Comparison of ENCODE assay signal across 9 cellular contexts in the genomic region with DNA sequence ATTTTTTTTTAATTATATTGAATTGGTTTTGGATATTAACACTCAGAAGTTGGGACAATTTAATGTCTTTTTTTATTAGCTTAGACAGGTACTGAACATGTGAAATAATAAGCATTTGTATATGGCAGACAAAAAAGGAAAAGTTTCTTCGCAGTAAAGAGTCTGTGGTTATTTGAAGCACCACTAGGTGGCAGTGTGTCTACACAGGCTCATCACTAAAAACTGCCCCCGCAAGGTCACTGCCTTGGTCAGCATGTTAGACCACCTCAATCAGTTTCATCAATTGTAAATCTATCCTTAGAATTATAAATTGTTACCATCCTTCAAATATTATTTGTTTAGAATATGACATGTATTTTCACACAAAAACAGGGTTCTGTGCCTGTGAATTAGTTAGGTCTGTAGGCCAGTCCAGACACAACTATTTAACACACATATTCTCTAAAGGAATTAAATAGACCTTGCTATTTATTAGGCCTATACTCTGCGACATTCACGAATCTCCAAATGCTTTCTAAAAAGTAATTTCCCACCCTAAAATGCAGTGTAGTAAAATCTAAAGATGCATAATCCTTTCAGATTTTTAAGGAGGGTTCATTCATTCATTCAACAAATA. TPM values are rescaled to one million over a fixed set of nuclear protein-coding genes. Genes with fewer than 3 reads are reported as not detected.
DNase-seq lines count a peak whose midpoint lies in the region; ATAC-seq and TF ChIP-seq lines count a peak whose summit lies in the region.
"Had no signal": no experiment of that assay in that cellular context is flagged by ENCODE, and none has a peak within 500 bp of the region (broad histone marks: within the 10 kb centered on the region; RNA-seq: fewer than 3 reads in every experiment).

No MANE protein-coding gene starts in this region.

- no peaks in the 10 kb centered on the region for H3K9me3 Mint-ChIP-seq in nephron progenitor cell
- H3K9me3 Mint-ChIP-seq in T-cell = peaks cover 0 to 3% (median 0%) of the 10 kb centered on the region in 3 donors

- peak; percentile 1 for DNase-seq in stimulated activated CD4-positive, alpha-beta T cell treated with anti-CD3 and anti-CD28 coated beads, Interleukin-12 subunit alpha, Interleukin-12 subunit beta, amount 100 ng/mL, for 4 hours
- DNase-seq in stimulated activated CD4-positive, alpha-beta T cell treated with anti-CD3 and anti-CD28 coated beads, Interleukin-4, amount 100 ng/mL, for 24 hours = no peak
- peak; percentile 8 for DNase-seq in M059J (ENCODE audit: low read depth)
- DNase-seq in choroid plexus epithelial cell (ENCODE audit: low read depth) = peak; percentile 53
- peak; percentile 51 for DNase-seq in nephron progenitor cell
- DNase-seq in T-cell = no peak

- ATAC-seq in GM21825 (IDR thresholded peaks at IDR 0.05; ENCODE audit: unreplicated experiment) = peak; percentile 72
- ATAC-seq in GM18873 (IDR thresholded peaks at IDR 0.05; ENCODE audit: low FRiP score, unreplicated experiment) = no peak
- ATAC-seq in T-cell (replicated peaks in 1 of 4) = no peak

- H3K4me3 Mint-ChIP-seq in nephron progenitor cell (no peak overlapping the region), T-cell (no peak overlapping the region)

- H3K4me3 ChIP-seq in choroid plexus epithelial cell (ENCODE audit: low read depth, low read length) = no peak overlapping the region

- H3K36me3 Mint-ChIP-seq in nephron progenitor cell (ENCODE audit: low read depth) (no peaks in the 10 kb centered on the region), T-cell (no peaks in the 10 kb centered on the region)

- TF ChIP-seq CTCF in choroid plexus epithelial cell (conservative IDR thresholded peaks at IDR 0.05; ENCODE audit: low read depth, low read length) = peak; percentile 84
- peak; percentile 95 for TF ChIP-seq CTCF in nephron progenitor cell (IDR thresholded peaks at IDR 0.05)

- H3K27ac Mint-ChIP-seq in nephron progenitor cell = no peak overlapping the region
- no peak overlapping the region for H3K27ac Mint-ChIP-seq in T-cell

- H3K27me3 Mint-ChIP-seq in nephron progenitor cell (ENCODE audit: low read depth, poor library complexity) (peaks cover 4% of the 10 kb centered on the region), T-cell (peaks cover 0 to 11% of the 10 kb centered on the region in 2 donors)

- POLR2A ChIA-PET in T-cell (lab: Charles Lee) = no interaction called here

- H3K4me1 Mint-ChIP-seq in nephron progenitor cell = no peaks in the 10 kb centered on the region
- no peaks in the 10 kb centered on the region for H3K4me1 Mint-ChIP-seq in T-cell

- CTCF ChIA-PET in T-cell (lab: Charles Lee) = interaction anchor here in 1 of 2 donors (0.5 to 1.0 kb wide), 2 partner anchors 11 kb away, joined by 4 read pairs; no protein-coding TSS in a partner anchor

RNA-seq across cellular contexts. Expression of gene PNLIPRP3, which starts 17.0 kb away (rescaled TPM):
- not detected in 2 replicates for total RNA-seq in M059J (2014; rRNA removed; shearing (Covaris generic))
- total RNA-seq in T-cell = not detected
- total RNA-seq: glomerular endothelial cell had no signal

Comparison
In these comparisons a context has a peak if more than half of its experiments do, and no peak if none do; other contexts are left out.
1. DNase-seq: peak in stimulated activated CD4-positive, alpha-beta T cell treated with anti-CD3 and anti-CD28 coated beads, Interleukin-12 subunit alpha, Interleukin-12 subunit beta, amount 100 ng/mL, for 4 hours (single experiment), M059J (single experiment), choroid plexus epithelial cell (single experiment) and nephron progenitor cell (single experiment); none in stimulated activated CD4-positive, alpha-beta T cell treated with anti-CD3 and anti-CD28 coated beads, Interleukin-4, amount 100 ng/mL, for 24 hours (single experiment) and T-cell (0 of 34).